Comparison of ENCODE assay signal across 12 cellular contexts in genomic region chr22:21868651-21869050, GRCh38. TPM values are rescaled to one million over a fixed set of nuclear protein-coding genes. Genes with fewer than 3 reads are reported as not detected.
DNase-seq lines count a peak whose midpoint lies in the region; ATAC-seq, FAIRE-seq and TF ChIP-seq lines count a peak whose summit lies in the region.
"Had no signal": no experiment of that assay in that cellular context is flagged by ENCODE, and none has a peak within 500 bp of the region (broad histone marks: within the 10 kb centered on the region; RNA-seq: fewer than 3 reads in every experiment).

No MANE protein-coding gene starts in this region.

- no peak for ATAC-seq in A549
- no peak for ATAC-seq in GM23338
- no peak for ATAC-seq in activated T-helper 17 cell treated with anti-CD3 and anti-CD28 coated beads, Interleukin-2, amount 50 U/mL, for 72 hours (replicated peaks)
- no peak for ATAC-seq in memory B cell (ENCODE audit: low read depth)
- ATAC-seq in GM21447 (IDR thresholded peaks at IDR 0.05; ENCODE audit: unreplicated experiment), result no peak
- no peak for ATAC-seq in GM18870 (IDR thresholded peaks at IDR 0.05; ENCODE audit: unreplicated experiment)

- peaks cover 29% of the 10 kb centered on the region for H4K20me1 ChIP-seq in GM23338 (replicated peaks; ENCODE audit: insufficient read depth)

- H3K36me3 Mint-ChIP-seq in GM23338 (ENCODE audit: low read depth), result no peaks in the 10 kb centered on the region; the same call in 1 of the 3 replicates
- H3K36me3 Mint-ChIP-seq in activated T-helper 17 cell treated with anti-CD3 and anti-CD28 coated beads, Interleukin-2, amount 50 U/mL, for 72 hours (ENCODE audit: low read depth), result peaks cover 16% of the 10 kb centered on the region
- peaks cover 3% of the 10 kb centered on the region for H3K36me3 Mint-ChIP-seq in memory B cell

- H3F3A ChIP-seq in GM23338 (replicated peaks; ENCODE audit: low read depth), result peaks cover 10% of the 10 kb centered on the region; the same call in 1 of the 2 replicates

- WGBS in A549 (ENCODE audit: missing lambda C conversion rate), result 91% methylated on average over 7 of the region's 7 CpGs

- CTCF ChIA-PET in A549 (lab: Yijun Ruan, JAX), result no interaction called here

- no peaks in the 10 kb centered on the region for H3K36me3 ChIP-seq in GM23338 (ENCODE audit: insufficient read depth)

- peak overlapping the region in 1 of 2 experiments; percentile 100; a peak in 3 of 6 replicates for H3K27ac ChIP-seq in A549
- H3K27ac ChIP-seq in GM23338 (ENCODE audit: low read depth), result no peak overlapping the region

- H3K4me2 ChIP-seq in A549 (peak overlapping the region; percentile 86), GM23338 (peak overlapping the region; percentile 77)

- TF ChIP-seq CTCF in A549 (IDR thresholded peaks at IDR 0.05), result no peak
- no peak for TF ChIP-seq CTCF in GM23338 (conservative IDR thresholded peaks at IDR 0.05; ENCODE audit: low read depth in 2 of 2)

- H3K27me3 ChIP-seq in GM23338 (ENCODE audit: insufficient read depth), result no peaks in the 10 kb centered on the region
- H3K27me3 ChIP-seq: body of pancreas had no signal

- FAIRE-seq in A549 (lab: Jason Lieb, UNC), result no peak
- FAIRE-seq: HTR-8/SVneo had no signal

- H3K4me1 Mint-ChIP-seq in GM23338, result peaks cover 28% of the 10 kb centered on the region
- peaks cover 21% of the 10 kb centered on the region for H3K4me1 Mint-ChIP-seq in activated T-helper 17 cell treated with anti-CD3 and anti-CD28 coated beads, Interleukin-2, amount 50 U/mL, for 72 hours
- H3K4me1 Mint-ChIP-seq in memory B cell, result peaks cover 29% of the 10 kb centered on the region

- no peak overlapping the region for H3K27ac Mint-ChIP-seq in GM23338
- peak overlapping the region; percentile 82 for H3K27ac Mint-ChIP-seq in activated T-helper 17 cell treated with anti-CD3 and anti-CD28 coated beads, Interleukin-2, amount 50 U/mL, for 72 hours
- peak overlapping the region; percentile 99 for H3K27ac Mint-ChIP-seq in memory B cell

- no peak overlapping the region for H2AFZ ChIP-seq in GM23338

- H3K4me3 ChIP-seq in A549, result peak overlapping the region; percentile 77; the same call in 2 of the 3 replicates
- peak overlapping the region; percentile 93 for H3K4me3 ChIP-seq in GM23338

- peaks cover 3% of the 10 kb centered on the region; the same call in 2 of the 3 replicates for H3K9me3 Mint-ChIP-seq in GM23338
- H3K9me3 Mint-ChIP-seq in activated T-helper 17 cell treated with anti-CD3 and anti-CD28 coated beads, Interleukin-2, amount 50 U/mL, for 72 hours, result no peaks in the 10 kb centered on the region
- H3K9me3 Mint-ChIP-seq in memory B cell, result peaks cover 3% of the 10 kb centered on the region

- TF ChIP-seq RAD21 in A549 (conservative IDR thresholded peaks at IDR 0.05 in 1 of 2, IDR thresholded peaks at IDR 0.05 in 1 of 2), result no peak

- H3K27me3 Mint-ChIP-seq in GM23338 (ENCODE audit: insufficient read depth, low read depth, poor library complexity), result peaks cover 7% of the 10 kb centered on the region
- H3K27me3 Mint-ChIP-seq in activated T-helper 17 cell treated with anti-CD3 and anti-CD28 coated beads, Interleukin-2, amount 50 U/mL, for 72 hours, result no peaks in the 10 kb centered on the region
- no peaks in the 10 kb centered on the region for H3K27me3 Mint-ChIP-seq in memory B cell

- H3K4me1 ChIP-seq in A549 (peaks cover 16% of the 10 kb centered on the region), GM23338 (ENCODE audit: insufficient read depth) (peaks cover 30% of the 10 kb centered on the region)

- no peaks in the 10 kb centered on the region for H3K9me3 ChIP-seq in A549
- H3K9me3 ChIP-seq: body of pancreas had no signal

- TF ChIP-seq POLR2A in A549 (IDR thresholded peaks at IDR 0.05; ENCODE audit: low read length), result no peak

- TF ChIP-seq EP300 in A549 (IDR thresholded peaks at IDR 0.05), result no peak

- no peaks in the 10 kb centered on the region for H3K9me2 ChIP-seq in GM23338 (ENCODE audit: insufficient read depth)

- peaks cover 33% of the 10 kb centered on the region for H3K79me2 ChIP-seq in GM23338 (replicated peaks; ENCODE audit: insufficient read depth)

- POLR2A ChIA-PET in A549 (lab: Yijun Ruan, JAX), result no interaction called here

- H3K4me3 Mint-ChIP-seq in GM23338, result peak overlapping the region; percentile 70
- H3K4me3 Mint-ChIP-seq in activated T-helper 17 cell treated with anti-CD3 and anti-CD28 coated beads, Interleukin-2, amount 50 U/mL, for 72 hours, result peak overlapping the region; percentile 69
- peak overlapping the region; percentile 86 for H3K4me3 Mint-ChIP-seq in memory B cell

- DNase-seq in A549 (ENCODE audit: low read depth in 1 of 2, low spot score in 1 of 2) (no peak), GM23338 (ENCODE audit: low spot score) (no peak), memory B cell (ENCODE audit: low spot score in 2 of 2) (no peak), NCI-H1417 treated with DMSO at 0.1 percent for 48 hours (lab: John Stamatoyannopoulos, UW) (no peak)
- DNase-seq in activated CD8-positive, alpha-beta memory T cell treated with anti-CD3 and anti-CD28 coated beads, Interleukin-2, amount 50 U/mL, for 4 hours, result no peak
- DNase-seq: activated CD4-positive, CD25-positive, alpha-beta regulatory T cell treated with anti-CD3 and anti-CD28 coated beads, Interleukin-2, amount 50 U/mL, for 72 hours; body of pancreas; NCI-H2081 treated with DMSO at 0.1 percent for 48 hours had no signal

TF ChIP-seq in A549, 52 proteins besides CTCF, POLR2A, EP300 and RAD21:
- TF ChIP-seq MAFK (IDR thresholded peaks at IDR 0.05; ENCODE audit: partially characterized antibody) (peak; percentile 71), FOXS1 (CRISPR knock-in tag; IDR thresholded peaks at IDR 0.05) (no peak), USF2 (IDR thresholded peaks at IDR 0.05) (no peak)

TF ChIP-seq in GM23338, 12 proteins besides CTCF, POLR2A, EP300 and RAD21 (continues in another document):
- TF ChIP-seq NANOG (IDR thresholded peaks at IDR 0.05; ENCODE audit: borderline replicate concordance), result no peak
- TF ChIP-seq REST (IDR thresholded peaks at IDR 0.05; ENCODE audit: unreplicated experiment), result no peak
- TF ChIP-seq ETS1 (IDR thresholded peaks at IDR 0.05), result no peak
- TF ChIP-seq EZH2phosphoT487 (IDR thresholded peaks at IDR 0.05; ENCODE audit: unreplicated experiment), result no peak

RNA-seq across cellular contexts. Expression of gene MAPK1, which starts 1.2 kb away (rescaled TPM):
- polyA plus RNA-seq in A549 (2011; rRNA removed), result 85.5 and 90.8 TPM in 2 replicates
- polyA plus RNA-seq in A549 (2012; cell fraction: cytosol; rRNA removed), result 16.8 and 26.6 TPM in 2 replicates
- polyA plus RNA-seq in A549 (2012; cell fraction: nucleus; rRNA removed), result 11.0 and 14.0 TPM in 2 replicates
- 28.3 to 30.8 TPM (median 28.8 TPM) in 3 replicates for polyA plus RNA-seq in A549 (2017; fragmentation: RNase III; extraction: RNeasy Plus Mini Kit Qiagen cat#74134 plus additional on column Dnase treatment)
- polyA minus RNA-seq in A549 (2011; rRNA and poly(A)+ RNA removed), result 30.4 and 31.1 TPM in 2 replicates
- 56.0 and 77.5 TPM in 2 replicates for total RNA-seq in GM23338 (2014; rRNA removed; shearing (Covaris generic))
- 16.0 and 17.4 TPM in 2 replicates for polyA plus RNA-seq in GM23338 (2016; fragmentation: Nextera tagmentation; extraction: Ambion mirVana)
- total RNA-seq in activated T-helper 17 cell treated with anti-CD3 and anti-CD28 coated beads, Interleukin-2, amount 50 U/mL, for 72 hours, result 10 to 100 TPM; 48.6 to 70.7 TPM
